ENCODE assay signal across 30 cellular contexts in genomic region chr16:15836074-15836473, GRCh38. TPM values are rescaled to one million over a fixed set of nuclear protein-coding genes. Genes with fewer than 3 reads are reported as not detected.
"Had no signal": no experiment of that assay in that cellular context is flagged by ENCODE, and none has a peak within 500 bp of the region (broad histone marks: within the 10 kb centered on the region; RNA-seq: fewer than 3 reads in every experiment).

No MANE protein-coding gene starts in this region.

- H3K9me3 ChIP-seq: gastrocnemius medialis, neutrophil, upper lobe of left lung had no signal

- H3K27ac Mint-ChIP-seq: activated CD4-positive, alpha-beta memory T cell treated with anti-CD3 and anti-CD28 coated beads for 36 hours; activated CD4-positive, alpha-beta T cell treated with anti-CD3 and anti-CD28 coated beads, Interleukin-2, amount 10 ng/mL, durations not matched to agents 24 days and 14 days; activated naive CD4-positive, alpha-beta T cell treated with anti-CD3 and anti-CD28 coated beads for 36 hours; activated naive CD8-positive, alpha-beta T cell treated with anti-CD3 and anti-CD28 coated beads, Interleukin-2, amount 10 ng/mL, durations not matched to agents 7 days and 5 days; activated T-helper 1 cell treated with anti-CD3 and anti-CD28 coated beads, Interleukin-12 subunit alpha, Interleukin-12 subunit beta, Interleukin-2, Interleukin-4 antibody, amounts not matched to agents 30 ng/mL and 10 ng/mL and 1 ng/mL, durations not matched to agents 14 hours and 24 hours and 36 hours; naive B cell; nephron progenitor cell; progenitor cell of endocrine pancreas; stimulated activated naive B cell treated with anti-CD40 and anti-IgM and Interleukin-4, amounts not matched to agents 10 μg/mL and 1 μg/mL and 100 μg/mL, for 72 hours had no signal

- H3K27ac ChIP-seq: epithelial cell of prostate, gastrocnemius medialis, hepatocyte, upper lobe of left lung had no signal

- H3K4me1 Mint-ChIP-seq: central memory CD8-positive, alpha-beta T cell had no signal

- H3K36me3 ChIP-seq: gastrocnemius medialis, neutrophil, upper lobe of left lung had no signal

- H3K4me1 ChIP-seq: gastrocnemius medialis, upper lobe of left lung had no signal

- H3K27me3 ChIP-seq: gastrocnemius medialis, hepatocyte, neutrophil, upper lobe of left lung had no signal

- H3K4me3 Mint-ChIP-seq: activated CD4-positive, alpha-beta memory T cell treated with anti-CD3 and anti-CD28 coated beads for 36 hours; activated CD4-positive, alpha-beta T cell treated with anti-CD3 and anti-CD28 coated beads, Interleukin-2, amount 10 ng/mL, durations not matched to agents 24 days and 14 days; activated naive CD4-positive, alpha-beta T cell treated with anti-CD3 and anti-CD28 coated beads for 36 hours; activated naive CD8-positive, alpha-beta T cell treated with anti-CD3 and anti-CD28 coated beads, Interleukin-2, amount 10 ng/mL, durations not matched to agents 7 days and 5 days; activated T-helper 1 cell treated with anti-CD3 and anti-CD28 coated beads, Interleukin-12 subunit alpha, Interleukin-12 subunit beta, Interleukin-2, Interleukin-4 antibody, amounts not matched to agents 30 ng/mL and 10 ng/mL and 1 ng/mL, durations not matched to agents 14 hours and 24 hours and 36 hours; central memory CD8-positive, alpha-beta T cell; naive B cell; nephron progenitor cell; stimulated activated naive B cell treated with anti-CD40 and anti-IgM and Interleukin-4, amounts not matched to agents 10 μg/mL and 1 μg/mL and 100 μg/mL, for 72 hours had no signal

- H3K4me2 ChIP-seq: hepatocyte had no signal

- H3K27me3 Mint-ChIP-seq: activated CD4-positive, alpha-beta memory T cell treated with anti-CD3 and anti-CD28 coated beads for 36 hours; activated naive CD8-positive, alpha-beta T cell treated with anti-CD3 and anti-CD28 coated beads, Interleukin-2, amount 10 ng/mL, durations not matched to agents 7 days and 5 days had no signal

- H3K9me3 Mint-ChIP-seq: activated CD4-positive, alpha-beta memory T cell treated with anti-CD3 and anti-CD28 coated beads for 36 hours; activated CD4-positive, alpha-beta T cell treated with anti-CD3 and anti-CD28 coated beads, Interleukin-2, amount 10 ng/mL, durations not matched to agents 24 days and 14 days; activated naive CD4-positive, alpha-beta T cell treated with anti-CD3 and anti-CD28 coated beads for 36 hours; activated naive CD8-positive, alpha-beta T cell treated with anti-CD3 and anti-CD28 coated beads, Interleukin-2, amount 10 ng/mL, durations not matched to agents 7 days and 5 days; activated T-helper 1 cell treated with anti-CD3 and anti-CD28 coated beads, Interleukin-12 subunit alpha, Interleukin-12 subunit beta, Interleukin-2, Interleukin-4 antibody, amounts not matched to agents 30 ng/mL and 10 ng/mL and 1 ng/mL, durations not matched to agents 14 hours and 24 hours and 36 hours; central memory CD8-positive, alpha-beta T cell; nephron progenitor cell; stimulated activated naive B cell treated with anti-CD40 and anti-IgM and Interleukin-4, amounts not matched to agents 10 μg/mL and 1 μg/mL and 100 μg/mL, for 72 hours had no signal

- DNase-seq: activated CD4-positive, alpha-beta memory T cell treated with anti-CD3 and anti-CD28 coated beads for 36 hours; activated CD4-positive, alpha-beta T cell treated with anti-CD3 and anti-CD28 coated beads, Interleukin-2, amount 10 ng/mL, durations not matched to agents 24 days and 14 days; activated CD4-positive, CD25-positive, alpha-beta regulatory T cell treated with anti-CD3 and anti-CD28 coated beads, Interleukin-2, amount 50 U/mL, for 72 hours; activated CD8-positive, alpha-beta memory T cell treated with anti-CD3 and anti-CD28 coated beads, Interleukin-2, amount 50 U/mL, for 4 hours; activated effector memory CD4-positive, alpha-beta T cell treated with anti-CD3 and anti-CD28 coated beads, Interleukin-2, amount 50 U/mL, for 16 hours; activated naive CD4-positive, alpha-beta T cell treated with anti-CD3 and anti-CD28 coated beads for 36 hours; activated naive CD8-positive, alpha-beta T cell treated with anti-CD3 and anti-CD28 coated beads, Interleukin-2, amount 10 ng/mL, durations not matched to agents 7 days and 5 days; activated T-cell treated with anti-CD3 and anti-CD28 coated beads, Interleukin-2, amount 50 U/mL, for 1 hour; effector CD8-positive, alpha-beta T cell; gastrocnemius medialis; islet precursor cell; left ventricle myocardium superior; naive B cell; nephron progenitor cell; retina; small intestine; stimulated activated CD4-positive, alpha-beta T cell treated with anti-CD3 and anti-CD28 coated beads, Interleukin-4, amount 100 ng/mL, for 4 hours; stimulated activated naive B cell treated with anti-CD40 and anti-IgM and Interleukin-4, amounts not matched to agents 10 μg/mL and 1 μg/mL and 100 μg/mL, for 72 hours; upper lobe of left lung had no signal

- ATAC-seq: gastrocnemius medialis, left ventricle myocardium superior, sciatic nerve had no signal

- H3K36me3 Mint-ChIP-seq: activated CD4-positive, alpha-beta memory T cell treated with anti-CD3 and anti-CD28 coated beads for 36 hours; activated naive CD8-positive, alpha-beta T cell treated with anti-CD3 and anti-CD28 coated beads, Interleukin-2, amount 10 ng/mL, durations not matched to agents 7 days and 5 days; naive B cell; stimulated activated naive B cell treated with anti-CD40 and anti-IgM and Interleukin-4, amounts not matched to agents 10 μg/mL and 1 μg/mL and 100 μg/mL, for 72 hours had no signal

- H3K4me3 ChIP-seq: gastrocnemius medialis, hepatocyte, upper lobe of left lung had no signal

- H2AFZ ChIP-seq: hepatocyte had no signal

RNA-seq across cellular contexts. Expression of gene MYH11, which starts 20.8 kb away (rescaled TPM):
- total RNA-seq: activated CD4-positive, alpha-beta T cell treated with anti-CD3 and anti-CD28 coated beads, Interleukin-2, amount 10 ng/mL, durations not matched to agents 24 days and 14 days; activated CD8-positive, alpha-beta memory T cell treated with anti-CD3 and anti-CD28 coated beads for 36 hours; activated naive CD4-positive, alpha-beta T cell treated with anti-CD3 and anti-CD28 coated beads for 36 hours; activated naive CD8-positive, alpha-beta T cell treated with anti-CD3 and anti-CD28 coated beads, Interleukin-2, amount 10 ng/mL, durations not matched to agents 7 days and 5 days; activated T-helper 1 cell treated with anti-CD3 and anti-CD28 coated beads, Interleukin-12 subunit alpha, Interleukin-12 subunit beta, Interleukin-2, Interleukin-4 antibody, amounts not matched to agents 30 ng/mL and 10 ng/mL and 1 ng/mL, durations not matched to agents 14 hours and 24 hours and 36 hours; dermis microvascular lymphatic vessel endothelial cell; lung microvascular endothelial cell; T-helper 1 cell treated with Interleukin-12 subunit alpha and Interleukin-12 subunit beta and Interleukin-4 antibody, amounts not matched to agents 30 ng/mL and 1 ng/mL, for 36 hours had no signal
